ENCODE assay signal across 27 cellular contexts in the genomic region with DNA sequence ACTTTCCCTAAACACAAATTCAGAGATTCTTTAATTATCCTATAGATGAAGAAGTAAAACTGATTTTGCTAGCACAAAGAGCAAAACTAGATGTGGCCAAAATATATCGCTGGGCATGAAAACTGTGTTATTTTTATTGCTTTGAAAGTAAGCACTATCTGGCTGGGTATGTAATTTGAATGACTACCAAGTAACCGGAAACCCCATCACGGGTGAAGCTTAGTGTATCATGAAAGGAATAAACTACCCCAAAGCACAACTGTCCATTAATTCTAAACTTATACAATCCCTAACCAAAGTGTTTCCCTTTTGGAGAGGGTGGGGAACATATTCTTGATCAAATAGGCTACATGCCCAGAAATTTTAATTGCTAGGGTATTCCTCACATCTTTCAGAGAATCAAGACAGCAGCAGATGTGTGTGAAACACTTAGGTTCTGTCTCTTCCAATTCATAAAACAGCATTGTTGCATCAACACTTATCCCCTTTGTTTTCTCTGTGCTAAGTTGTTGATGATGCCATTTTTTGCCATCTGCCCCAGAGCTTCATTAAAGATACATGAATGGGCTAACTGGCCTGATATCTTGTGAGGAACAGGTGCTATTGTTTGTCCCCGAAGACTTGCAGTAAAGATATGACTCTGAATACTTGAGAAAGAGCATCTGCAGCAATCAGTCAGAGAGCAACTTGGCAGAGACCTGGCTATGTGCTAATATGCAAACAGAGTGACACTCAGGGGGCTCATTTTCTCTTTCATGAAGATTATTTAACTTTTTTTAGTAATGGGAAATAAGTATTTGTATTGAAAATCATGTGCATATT.
A peak's percentile ranks its signal among the peaks of the same experiment; 100 is the strongest.
DNase-seq lines count a peak whose midpoint lies in the region; ATAC-seq lines count a peak whose summit lies in the region.
"Had no signal": no experiment of that assay in that cellular context is flagged by ENCODE, and none has a peak within 500 bp of the region (broad histone marks: within the 10 kb centered on the region; RNA-seq: fewer than 3 reads in every experiment).

No MANE protein-coding gene starts in this region.

- peak; percentile 58 for ATAC-seq in sciatic nerve
- ATAC-seq in GM21619 (IDR thresholded peaks at IDR 0.05; ENCODE audit: unreplicated experiment) = no peak
- ATAC-seq: A549, body of pancreas, left lobe of liver had no signal

- DNase-seq in NCI-H2107 treated with DMSO at 0.1 percent for 48 hours (lab: John Stamatoyannopoulos, UW; ENCODE audit: unreplicated experiment) (peak; percentile 37), NCI-H2107 (lab: John Stamatoyannopoulos, UW) (no peak), NCI-H2171 (lab: John Stamatoyannopoulos, UW) (peak; percentile 16), SJCRH30 (peak; percentile 65 to 92), sciatic nerve (ENCODE audit: low spot score) (no peak), NCI-H128 (lab: John Stamatoyannopoulos, UW; ENCODE audit: unreplicated experiment) (no peak)
- DNase-seq in activated CD4-positive, alpha-beta T cell treated with anti-CD3 and anti-CD28 coated beads, Interleukin-2, amount 50 U/mL, for 48 hours = no peak
- DNase-seq: activated CD4-positive, CD25-positive, alpha-beta regulatory T cell; activated naive CD4-positive, alpha-beta T cell treated with Interleukin-2 at 50 U/mL for 16 hours; body of pancreas; CD4-positive, alpha-beta memory T cell; DMS53; IMR-90; mesendoderm; NCI-H1048; small intestine; stimulated activated CD4-positive, alpha-beta T cell treated with anti-CD3 and anti-CD28 coated beads, Interleukin-1b, Interleukin-23, amount 100 ng/mL, for 48 hours; stimulated activated CD8-positive, alpha-beta memory T cell treated with anti-CD3 and anti-CD28 coated beads, Interleukin-4, amount 100 ng/mL, for 48 hours; stomach; T-helper 1 cell; thyroid gland had no signal

- peak overlapping the region; percentile 62 for H3K27ac ChIP-seq in SJCRH30
- H3K27ac ChIP-seq: A549, body of pancreas, neutrophil, prostate gland, SJSA1, stomach, thyroid gland had no signal

- intact Hi-C loops in sciatic nerve (cut with DNase I) = no loop called here

- H3K4me3 ChIP-seq in SJCRH30 = no peak overlapping the region
- H3K4me3 ChIP-seq: A549, body of pancreas, prostate gland, SJSA1, stomach, thyroid gland had no signal

- H3K9me3 ChIP-seq in SJCRH30 (replicated peaks) = no peaks in the 10 kb centered on the region
- H3K9me3 ChIP-seq: A549, body of pancreas, neutrophil, prostate gland, SJSA1, stomach, thyroid gland had no signal

- no peaks in the 10 kb centered on the region for H3K36me3 ChIP-seq in SJCRH30
- H3K36me3 ChIP-seq: neutrophil, prostate gland, SJSA1, stomach, thyroid gland had no signal

- peaks cover 20% of the 10 kb centered on the region for H3K4me1 ChIP-seq in SJCRH30
- H3K4me1 ChIP-seq: A549, prostate gland, SJSA1, thyroid gland had no signal

- H3K27me3 ChIP-seq in SJCRH30 = no peaks in the 10 kb centered on the region
- H3K27me3 ChIP-seq: body of pancreas, neutrophil, SJSA1, stomach, thyroid gland had no signal

Comparison
In these comparisons a context has a peak if more than half of its experiments do, and no peak if none do; other contexts are left out.
1. DNase-seq: peak in NCI-H2107 treated with DMSO at 0.1 percent for 48 hours (single experiment), NCI-H2171 (single experiment) and SJCRH30 (2 of 2); none in NCI-H2107 (single experiment), sciatic nerve (single experiment), NCI-H128 (single experiment) and activated CD4-positive, alpha-beta T cell treated with anti-CD3 and anti-CD28 coated beads, Interleukin-2, amount 50 U/mL, for 48 hours (0 of 2).